Comparison of ENCODE assay signal across 27 cellular contexts in genomic region chr4:3850128-3850527, GRCh38.
"Had no signal": no experiment of that assay in that cellular context is flagged by ENCODE, and none has a peak within 500 bp of the region (broad histone marks: within the 10 kb centered on the region; RNA-seq: fewer than 3 reads in every experiment).

No MANE protein-coding gene starts in this region.

- ATAC-seq: activated CD4-positive, alpha-beta T cell treated with anti-CD3 and anti-CD28 coated beads for 36 hours; activated naive CD4-positive, alpha-beta T cell treated with anti-CD3 and anti-CD28 coated beads, Interleukin-2, amount 50 U/mL, for 72 hours; activated T-cell treated with anti-CD3 and anti-CD28 coated beads, Interleukin-2, amount 50 U/mL, for 72 hours had no signal

- H3K36me3 Mint-ChIP-seq: activated CD4-positive, alpha-beta memory T cell treated with anti-CD3 and anti-CD28 coated beads for 36 hours; activated naive CD4-positive, alpha-beta T cell treated with anti-CD3 and anti-CD28 coated beads, Interleukin-2, amount 10 ng/mL, durations not matched to agents 7 days and 5 days; activated naive CD4-positive, alpha-beta T cell treated with anti-CD3 and anti-CD28 coated beads, Interleukin-2, amount 50 U/mL, for 72 hours; activated naive CD8-positive, alpha-beta T cell treated with anti-CD3 and anti-CD28 coated beads, Interleukin-2, amount 10 ng/mL, durations not matched to agents 7 days and 5 days; brain had no signal

- H3K27ac ChIP-seq: ascending aorta, breast epithelium, cardiac muscle cell, coronary artery, epithelial cell of prostate, esophagus squamous epithelium had no signal

- H3K36me3 ChIP-seq: ascending aorta, breast epithelium, cardiac muscle cell, esophagus squamous epithelium had no signal

- H3K27ac Mint-ChIP-seq: activated CD4-positive, alpha-beta memory T cell treated with anti-CD3 and anti-CD28 coated beads for 36 hours; activated CD4-positive, alpha-beta T cell treated with anti-CD3 and anti-CD28 coated beads for 36 hours; activated CD4-positive, alpha-beta T cell treated with anti-CD3 and anti-CD28 coated beads, Interleukin-2, amount 10 ng/mL, durations not matched to agents 24 days and 14 days; activated naive CD4-positive, alpha-beta T cell treated with anti-CD3 and anti-CD28 coated beads, Interleukin-2, amount 10 ng/mL, durations not matched to agents 7 days and 5 days; activated naive CD4-positive, alpha-beta T cell treated with anti-CD3 and anti-CD28 coated beads, Interleukin-2, amount 50 U/mL, for 72 hours; activated naive CD8-positive, alpha-beta T cell treated with anti-CD3 and anti-CD28 coated beads, Interleukin-2, amount 10 ng/mL, durations not matched to agents 7 days and 5 days; activated T-cell treated with anti-CD3 and anti-CD28 coated beads, Interleukin-2, amount 50 U/mL, for 24 hours; activated T-cell treated with anti-CD3 and anti-CD28 coated beads, Interleukin-2, amount 50 U/mL, for 72 hours; brain; dendritic cell treated with granulocyte-macrophage colony-stimulating factor and Interleukin-4, amounts not matched to agents 40 ng/mL and 50 ng/mL, for 4 days had no signal

- H3K4me3 ChIP-seq: ascending aorta, breast epithelium, cardiac muscle cell, coronary artery, esophagus squamous epithelium had no signal

- DNase-seq: activated CD4-positive, alpha-beta memory T cell treated with anti-CD3 and anti-CD28 coated beads for 36 hours; activated CD4-positive, alpha-beta T cell treated with anti-CD3 and anti-CD28 coated beads for 36 hours; activated CD4-positive, alpha-beta T cell treated with anti-CD3 and anti-CD28 coated beads, Interleukin-2, amount 10 ng/mL, durations not matched to agents 24 days and 14 days; activated CD4-positive, CD25-positive, alpha-beta regulatory T cell; activated CD4-positive, CD25-positive, alpha-beta regulatory T cell treated with anti-CD3 and anti-CD28 coated beads, Interleukin-2, amount 50 U/mL, for 72 hours; activated CD8-positive, alpha-beta memory T cell treated with anti-CD3 and anti-CD28 coated beads, Interleukin-2, amount 50 U/mL, for 48 hours; activated gamma-delta T cell; activated naive CD4-positive, alpha-beta T cell; activated naive CD4-positive, alpha-beta T cell treated with anti-CD3 and anti-CD28 coated beads, Interleukin-2, amount 10 ng/mL, durations not matched to agents 7 days and 5 days; activated naive CD8-positive, alpha-beta T cell treated with anti-CD3 and anti-CD28 coated beads, Interleukin-2, amount 10 ng/mL, durations not matched to agents 7 days and 5 days; activated T-cell treated with anti-CD3 and anti-CD28 coated beads for 4 hours; activated T-cell treated with anti-CD3 and anti-CD28 coated beads, Interleukin-2, amount 50 U/mL, for 24 hours; activated T-cell treated with anti-CD3 and anti-CD28 coated beads, Interleukin-2, amount 50 U/mL, for 72 hours; central memory CD4-positive, alpha-beta T cell; effector CD4-positive, alpha-beta T cell; esophagus squamous epithelium; foreskin melanocyte; head of caudate nucleus; T-helper 2 cell had no signal

- H3K27me3 Mint-ChIP-seq: activated CD4-positive, alpha-beta T cell treated with anti-CD3 and anti-CD28 coated beads, Interleukin-2, amount 10 ng/mL, durations not matched to agents 24 days and 14 days; activated naive CD4-positive, alpha-beta T cell treated with anti-CD3 and anti-CD28 coated beads, Interleukin-2, amount 10 ng/mL, durations not matched to agents 7 days and 5 days had no signal

- H3K4me1 Mint-ChIP-seq: activated CD4-positive, alpha-beta T cell treated with anti-CD3 and anti-CD28 coated beads for 36 hours; activated CD4-positive, alpha-beta T cell treated with anti-CD3 and anti-CD28 coated beads, Interleukin-2, amount 10 ng/mL, durations not matched to agents 24 days and 14 days; activated naive CD4-positive, alpha-beta T cell treated with anti-CD3 and anti-CD28 coated beads, Interleukin-2, amount 10 ng/mL, durations not matched to agents 7 days and 5 days; activated naive CD8-positive, alpha-beta T cell treated with anti-CD3 and anti-CD28 coated beads, Interleukin-2, amount 10 ng/mL, durations not matched to agents 7 days and 5 days had no signal

- H3K4me1 ChIP-seq: ascending aorta, breast epithelium, esophagus squamous epithelium had no signal

- H3K27me3 ChIP-seq: ascending aorta had no signal

- H3K4me3 Mint-ChIP-seq: activated CD4-positive, alpha-beta memory T cell treated with anti-CD3 and anti-CD28 coated beads for 36 hours; activated CD4-positive, alpha-beta T cell treated with anti-CD3 and anti-CD28 coated beads for 36 hours; activated CD4-positive, alpha-beta T cell treated with anti-CD3 and anti-CD28 coated beads, Interleukin-2, amount 10 ng/mL, durations not matched to agents 24 days and 14 days; activated naive CD4-positive, alpha-beta T cell treated with anti-CD3 and anti-CD28 coated beads, Interleukin-2, amount 10 ng/mL, durations not matched to agents 7 days and 5 days; activated naive CD8-positive, alpha-beta T cell treated with anti-CD3 and anti-CD28 coated beads, Interleukin-2, amount 10 ng/mL, durations not matched to agents 7 days and 5 days; activated T-cell treated with anti-CD3 and anti-CD28 coated beads, Interleukin-2, amount 50 U/mL, for 24 hours; activated T-cell treated with anti-CD3 and anti-CD28 coated beads, Interleukin-2, amount 50 U/mL, for 72 hours; brain; dendritic cell treated with granulocyte-macrophage colony-stimulating factor and Interleukin-4, amounts not matched to agents 40 ng/mL and 50 ng/mL, for 4 days had no signal

- H3K9me3 Mint-ChIP-seq: activated CD4-positive, alpha-beta T cell treated with anti-CD3 and anti-CD28 coated beads, Interleukin-2, amount 10 ng/mL, durations not matched to agents 24 days and 14 days; activated naive CD8-positive, alpha-beta T cell treated with anti-CD3 and anti-CD28 coated beads, Interleukin-2, amount 10 ng/mL, durations not matched to agents 7 days and 5 days; dendritic cell treated with granulocyte-macrophage colony-stimulating factor and Interleukin-4, amounts not matched to agents 40 ng/mL and 50 ng/mL, for 4 days had no signal
